In the genomic region with DNA sequence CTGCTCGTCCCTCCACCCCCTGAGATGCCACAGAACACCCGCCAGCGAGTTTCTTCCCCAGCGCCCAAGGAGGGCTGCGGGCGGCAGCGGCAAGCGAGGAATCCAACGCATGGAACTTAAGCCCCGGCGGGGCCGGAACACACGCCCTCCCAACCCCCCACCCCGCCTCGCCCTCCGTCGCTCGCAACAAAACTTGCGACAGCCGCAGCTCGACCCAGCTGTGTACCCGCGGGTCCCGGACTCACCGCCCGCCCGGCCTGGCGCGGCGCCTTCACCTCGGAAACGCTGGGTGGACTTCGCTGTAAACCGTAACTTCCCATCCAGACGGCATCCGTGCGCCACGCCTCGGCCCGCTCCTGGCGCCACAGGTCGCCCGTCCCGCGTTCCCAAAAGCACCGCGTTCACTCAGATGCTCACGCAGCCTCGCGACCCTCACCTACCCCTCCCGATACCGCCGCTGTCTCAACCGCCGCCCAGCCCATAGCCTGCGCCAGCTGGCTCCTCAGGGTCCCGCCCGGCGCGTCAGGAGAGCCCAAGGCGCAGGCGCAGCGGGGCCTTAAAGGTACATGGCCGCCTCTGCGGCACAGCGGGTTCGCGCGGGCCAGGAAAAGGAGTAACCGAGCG, we compare ENCODE assay signal across 8 cellular contexts. TPM values are rescaled to one million over a fixed set of nuclear protein-coding genes. Genes with fewer than 3 reads are reported as not detected.
A peak's percentile ranks its signal among the peaks of the same experiment; 100 is the strongest.
DNase-seq lines count a peak whose midpoint lies in the region; ATAC-seq and TF ChIP-seq lines count a peak whose summit lies in the region.
"Not testable (repeated sequence)": the region's sequence is repeated elsewhere in the genome, so short reads cannot be mapped to it uniquely, and the experiment has no call there.

A gene with protein sequence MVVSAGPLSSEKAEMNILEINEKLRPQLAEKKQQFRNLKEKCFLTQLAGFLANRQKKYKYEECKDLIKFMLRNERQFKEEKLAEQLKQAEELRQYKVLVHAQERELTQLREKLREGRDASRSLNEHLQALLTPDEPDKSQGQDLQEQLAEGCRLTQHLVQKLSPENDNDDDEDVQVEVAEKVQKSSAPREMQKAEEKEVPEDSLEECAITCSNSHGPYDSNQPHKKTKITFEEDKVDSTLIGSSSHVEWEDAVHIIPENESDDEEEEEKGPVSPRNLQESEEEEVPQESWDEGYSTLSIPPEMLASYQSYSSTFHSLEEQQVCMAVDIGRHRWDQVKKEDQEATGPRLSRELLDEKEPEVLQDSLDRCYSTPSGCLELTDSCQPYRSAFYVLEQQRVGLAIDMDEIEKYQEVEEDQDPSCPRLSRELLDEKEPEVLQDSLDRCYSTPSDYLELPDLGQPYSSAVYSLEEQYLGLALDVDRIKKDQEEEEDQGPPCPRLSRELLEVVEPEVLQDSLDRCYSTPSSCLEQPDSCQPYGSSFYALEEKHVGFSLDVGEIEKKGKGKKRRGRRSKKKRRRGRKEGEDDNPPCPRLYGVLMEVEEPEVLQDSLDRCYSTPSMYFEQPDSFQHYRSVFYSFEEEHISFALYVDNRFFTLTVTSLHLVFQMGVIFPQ (minus strand): TSS at position 534 of the 624 bp plus-strand sequence. CDS start 21,666 bp downstream, outside the sequence.

- intact Hi-C loops in right lobe of liver (cut with DNase I), result not testable (repeated sequence)

- H3K4me3 ChIP-seq in AG04450 (ENCODE audit: low read depth, low read length), result peak within 1 kb of the TSS; percentile 65
- H3K4me3 ChIP-seq in right lobe of liver, result peak within 1 kb of the TSS; percentile 57 to 69 (median 66)

- H3K4me1 ChIP-seq in right lobe of liver, result not testable (repeated sequence)

- not testable (repeated sequence) for H3K36me3 ChIP-seq in right lobe of liver

- ATAC-seq in GM19395 (IDR thresholded peaks at IDR 0.05; ENCODE audit: unreplicated experiment), result peak; percentile 94
- ATAC-seq in HG03354 (IDR thresholded peaks at IDR 0.05; ENCODE audit: poor library complexity, severe bottlenecking, unreplicated experiment), result peak; percentile 95
- ATAC-seq in right lobe of liver, result peak; percentile 98 to 100 (median 98)

- H3K9me3 ChIP-seq in AG04450 (ENCODE audit: control insufficient read depth, insufficient read depth, low read length); right lobe of liver: not testable (repeated sequence)

- TF ChIP-seq CTCF in AG04450 (IDR thresholded peaks at IDR 0.05; ENCODE audit: low read depth, low read length); right lobe of liver (IDR thresholded peaks at IDR 0.05): not testable (repeated sequence)

- not testable (repeated sequence) for H3K27me3 ChIP-seq in AG04450 (ENCODE audit: control insufficient read depth, insufficient read depth, low read length); right lobe of liver

- peak; percentile 68 for TF ChIP-seq POLR2A in right lobe of liver (IDR thresholded peaks at IDR 0.05)

- CTCF ChIA-PET in AG04450 (lab: Charles Lee), result not testable (repeated sequence)

- DNase-seq in AG04450 (ENCODE audit: low read depth, low spot score), result not testable (repeated sequence)
- DNase-seq in NCI-H82 (lab: John Stamatoyannopoulos, UW), result peak; percentile 86
- peak; percentile 16 for DNase-seq in activated CD8-positive, alpha-beta memory T cell treated with anti-CD3 and anti-CD28 coated beads, Interleukin-2, amount 50 U/mL, for 1 hour (ENCODE audit: extremely low read depth)
- peak; percentile 74 for DNase-seq in ecto neural progenitor cell (ENCODE audit: low spot score)
- DNase-seq in right lobe of liver, result peak; percentile 80 to 84 (median 84)
- DNase-seq in stimulated activated CD4-positive, alpha-beta T cell treated with anti-CD3 and anti-CD28 coated beads, Interleukin-1b, Interleukin-23, amount 100 ng/mL, for 24 hours (ENCODE audit: low read depth in 4 of 4, low spot score in 1 of 4), result peak in 3 of 4 experiments; percentile 36 to 62 (median 61)

- not testable (repeated sequence) for H3K27ac ChIP-seq in AG04450 (ENCODE audit: low read depth, low read length)
- peak within 1 kb of the TSS; percentile 30 to 70 (median 69) for H3K27ac ChIP-seq in right lobe of liver

- POLR2A ChIA-PET in AG04450 (lab: Yijun Ruan, JAX), result not testable (repeated sequence)

- WGBS in right lobe of liver (ENCODE audit: insufficient coverage, low coverage, low lambda C conversion rate, missing lambda C conversion rate), result 0% methylated on average over 9 of the region's 71 CpGs

RNA-seq across cellular contexts. Expression of the gene that starts here (rescaled TPM):
- 56.2 and 59.8 TPM in 2 replicates for polyA plus RNA-seq in AG04450 (2011; rRNA removed)
- polyA minus RNA-seq in AG04450 (2011; rRNA and poly(A)+ RNA removed), result 65.6 and 75.8 TPM in 2 replicates
- 10 to 100 TPM; 16.1 to 52.4 (median 28.7) TPM for total RNA-seq in right lobe of liver
